ENCODE assay signal across 7 cellular contexts in the genomic region with DNA sequence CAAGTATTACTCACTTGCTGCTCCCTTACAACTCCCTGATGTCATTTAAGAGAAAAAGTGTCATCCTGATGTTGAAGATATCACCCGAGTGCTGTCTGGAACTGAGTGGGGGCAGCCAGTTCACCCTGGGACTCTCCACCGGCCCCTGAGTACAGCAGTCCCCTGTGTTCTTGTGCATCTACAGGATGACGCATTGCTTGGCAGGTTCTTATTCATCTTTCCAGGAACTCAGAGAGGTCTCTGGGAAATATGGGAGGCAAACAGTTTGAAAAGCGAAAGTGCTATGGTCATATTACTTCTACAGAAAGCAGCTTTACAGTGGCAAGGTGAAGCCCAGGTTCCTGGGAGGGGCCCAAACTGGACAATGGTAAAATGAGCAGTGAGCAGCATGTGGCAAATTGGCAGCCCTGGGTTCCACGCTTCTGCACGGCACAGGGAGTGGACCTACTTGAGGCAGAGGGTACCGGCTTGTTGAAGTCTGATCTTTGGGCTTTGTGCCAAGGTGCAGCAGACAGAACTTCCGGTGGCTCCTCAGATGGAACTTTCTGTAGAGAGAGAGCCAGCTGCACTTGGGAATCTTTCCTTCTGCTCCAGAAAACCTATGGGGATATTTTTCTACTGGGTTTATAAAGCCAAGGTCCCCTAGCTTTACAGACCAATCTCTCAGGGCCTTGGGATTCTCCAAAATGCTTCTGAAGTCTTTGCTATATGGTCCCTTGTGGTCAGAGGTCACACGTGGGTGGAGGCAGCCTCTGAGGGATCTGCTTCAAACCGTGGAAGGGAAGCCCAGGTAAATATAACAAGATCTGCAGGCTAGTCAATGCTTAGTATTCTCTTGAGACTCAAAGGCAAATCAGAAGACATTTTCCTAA.
DNase-seq lines count a peak whose midpoint lies in the region; ATAC-seq and TF ChIP-seq lines count a peak whose summit lies in the region.

No MANE protein-coding gene starts in this region.

- H3K4me2 ChIP-seq in SU-DHL-6 (ENCODE audit: low read depth, low read length, poor library complexity, severe bottlenecking), result peak overlapping the region; percentile 45

- no peaks in the 10 kb centered on the region for H3K36me3 ChIP-seq in SU-DHL-6 (ENCODE audit: low read length)

- H3K9ac ChIP-seq in SU-DHL-6 (ENCODE audit: low read length), result peak overlapping the region; percentile 9; the same call in 1 of the 2 replicates

- peak overlapping the region; percentile 16 for H3K4me3 ChIP-seq in SU-DHL-6 (ENCODE audit: insufficient read depth, low read length, poor library complexity, severe bottlenecking)

- no peaks in the 10 kb centered on the region for H3F3A ChIP-seq in SU-DHL-6 (ENCODE audit: insufficient read depth)

- H2AFZ ChIP-seq in SU-DHL-6 (ENCODE audit: low read depth, low read length, severe bottlenecking), result peak overlapping the region; percentile 79

- no peaks in the 10 kb centered on the region for H3K9me2 ChIP-seq in SU-DHL-6 (replicated peaks; ENCODE audit: insufficient read depth, low read length)

- no peak overlapping the region for H3K27ac ChIP-seq in SU-DHL-6 (ENCODE audit: low read depth, low read length)

- peak; percentile 74 for DNase-seq in activated T-cell treated with anti-CD3 and anti-CD28 coated beads for 24 hours (ENCODE audit: low read depth)
- peak; percentile 70 for DNase-seq in kidney tubule cell (ENCODE audit: low spot score)
- peak; percentile 72 to 84 for DNase-seq in stimulated activated CD8-positive, alpha-beta memory T cell treated with anti-CD3 and anti-CD28 coated beads, Interleukin-7, amount 100 ng/mL, for 4 hours (ENCODE audit: low read depth in 2 of 2)
- no peak for DNase-seq in superior temporal gyrus (ENCODE audit: extremely low spot score)

- TF ChIP-seq CTCF in SU-DHL-6 (IDR thresholded peaks at IDR 0.05; ENCODE audit: insufficient read depth, low read length, poor library complexity, severe bottlenecking), result no peak

- H3K27me3 ChIP-seq in SU-DHL-6 (ENCODE audit: low read length), result no peaks in the 10 kb centered on the region

- no peaks in the 10 kb centered on the region for H3K9me3 ChIP-seq in SU-DHL-6 (ENCODE audit: insufficient read depth, low read length)

- no peaks in the 10 kb centered on the region for H4K20me1 ChIP-seq in SU-DHL-6 (ENCODE audit: low read depth, low read length)

- ATAC-seq in GM21825 (IDR thresholded peaks at IDR 0.05; ENCODE audit: unreplicated experiment), result no peak
- no peak for ATAC-seq in HG03432 (IDR thresholded peaks at IDR 0.05; ENCODE audit: unreplicated experiment)

- no peaks in the 10 kb centered on the region for H3K79me2 ChIP-seq in SU-DHL-6 (ENCODE audit: insufficient read depth, low read length)
